2 cellular contexts compared by ENCODE assay signal in genomic region chr4:2503809-2504208, GRCh38.
TF ChIP-seq lines count a peak whose summit lies in the region.

No MANE protein-coding gene starts in this region.

TF ChIP-seq in HepG2, 621 proteins besides CTCF, POLR2A, EP300 and RAD21:
- TF ChIP-seq, protein P1, sequence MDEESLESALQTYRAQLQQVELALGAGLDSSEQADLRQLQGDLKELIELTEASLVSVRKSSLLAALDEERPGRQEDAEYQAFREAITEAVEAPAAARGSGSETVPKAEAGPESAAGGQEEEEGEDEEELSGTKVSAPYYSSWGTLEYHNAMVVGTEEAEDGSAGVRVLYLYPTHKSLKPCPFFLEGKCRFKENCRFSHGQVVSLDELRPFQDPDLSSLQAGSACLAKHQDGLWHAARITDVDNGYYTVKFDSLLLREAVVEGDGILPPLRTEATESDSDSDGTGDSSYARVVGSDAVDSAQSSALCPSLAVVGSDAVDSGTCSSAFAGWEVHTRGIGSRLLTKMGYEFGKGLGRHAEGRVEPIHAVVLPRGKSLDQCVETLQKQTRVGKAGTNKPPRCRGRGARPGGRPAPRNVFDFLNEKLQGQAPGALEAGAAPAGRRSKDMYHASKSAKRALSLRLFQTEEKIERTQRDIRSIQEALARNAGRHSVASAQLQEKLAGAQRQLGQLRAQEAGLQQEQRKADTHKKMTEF (CRISPR knock-in tag; IDR thresholded peaks at IDR 0.05), result no peak
- peak; percentile 58 for TF ChIP-seq ZNF121 (CRISPR knock-in tag; IDR thresholded peaks at IDR 0.05)
- TF ChIP-seq, protein P2, sequence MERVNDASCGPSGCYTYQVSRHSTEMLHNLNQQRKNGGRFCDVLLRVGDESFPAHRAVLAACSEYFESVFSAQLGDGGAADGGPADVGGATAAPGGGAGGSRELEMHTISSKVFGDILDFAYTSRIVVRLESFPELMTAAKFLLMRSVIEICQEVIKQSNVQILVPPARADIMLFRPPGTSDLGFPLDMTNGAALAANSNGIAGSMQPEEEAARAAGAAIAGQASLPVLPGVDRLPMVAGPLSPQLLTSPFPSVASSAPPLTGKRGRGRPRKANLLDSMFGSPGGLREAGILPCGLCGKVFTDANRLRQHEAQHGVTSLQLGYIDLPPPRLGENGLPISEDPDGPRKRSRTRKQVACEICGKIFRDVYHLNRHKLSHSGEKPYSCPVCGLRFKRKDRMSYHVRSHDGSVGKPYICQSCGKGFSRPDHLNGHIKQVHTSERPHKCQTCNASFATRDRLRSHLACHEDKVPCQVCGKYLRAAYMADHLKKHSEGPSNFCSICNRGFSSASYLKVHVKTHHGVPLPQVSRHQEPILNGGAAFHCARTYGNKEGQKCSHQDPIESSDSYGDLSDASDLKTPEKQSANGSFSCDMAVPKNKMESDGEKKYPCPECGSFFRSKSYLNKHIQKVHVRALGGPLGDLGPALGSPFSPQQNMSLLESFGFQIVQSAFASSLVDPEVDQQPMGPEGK (CRISPR knock-in tag; IDR thresholded peaks at IDR 0.05), result no peak
- no peak for TF ChIP-seq ZNF343 (CRISPR knock-in tag; IDR thresholded peaks at IDR 0.05)
- no peak for TF ChIP-seq SIN3A (IDR thresholded peaks at IDR 0.05; ENCODE audit: borderline replicate concordance, low read depth, low read length)
- TF ChIP-seq ZNF441 (CRISPR knock-in tag; IDR thresholded peaks at IDR 0.05; ENCODE audit: borderline replicate concordance), result no peak

TF ChIP-seq in HEK293, 187 proteins besides CTCF, POLR2A, EP300 and RAD21:
- TF ChIP-seq ZSCAN4 (tag by site-specific recombination; IDR thresholded peaks at IDR 0.05), result no peak
- 0 out of 2 replicates have a peak, but pooled peaks have one; percentile 9 for TF ChIP-seq ZNF121 (tag by site-specific recombination; IDR thresholded peaks at IDR 0.05)
